20 cellular contexts compared by ENCODE assay signal in the genomic region with DNA sequence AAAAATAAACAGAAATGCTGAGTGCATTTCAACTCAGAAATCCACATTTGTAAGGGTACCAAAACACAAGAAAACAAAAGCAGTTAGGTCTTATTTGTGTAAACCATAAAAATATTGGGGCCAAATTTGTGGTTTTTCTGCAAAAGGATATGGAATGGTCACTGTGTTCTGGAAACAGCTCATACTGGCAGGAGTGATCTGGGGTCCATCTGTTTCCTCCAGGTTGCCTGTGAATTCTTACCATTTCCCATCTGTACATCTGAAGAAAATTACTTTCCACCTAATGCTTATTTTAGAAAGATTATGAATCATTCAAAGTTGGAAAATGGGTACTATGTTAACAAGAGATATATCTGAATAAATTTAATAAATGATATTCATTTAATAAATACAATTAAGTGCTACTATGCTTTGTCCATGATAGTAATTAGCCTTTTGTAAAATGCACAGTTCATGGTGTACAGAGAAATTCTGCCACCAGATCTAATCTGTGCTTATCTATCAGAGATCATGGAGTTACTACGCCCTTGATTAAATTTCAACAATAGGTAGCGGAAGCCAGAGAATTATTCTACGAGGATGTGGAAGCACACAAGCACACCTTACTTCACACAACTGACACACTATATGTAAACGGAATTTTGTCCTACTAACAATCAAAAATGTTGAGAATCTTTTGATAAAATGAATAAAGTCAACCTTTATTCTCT. TPM values are rescaled to one million over a fixed set of nuclear protein-coding genes. Genes with fewer than 3 reads are reported as not detected.
"Had no signal": no experiment of that assay in that cellular context is flagged by ENCODE, and none has a peak within 500 bp of the region (broad histone marks: within the 10 kb centered on the region; RNA-seq: fewer than 3 reads in every experiment).

No MANE protein-coding gene starts in this region.

- ATAC-seq: activated CD8-positive, alpha-beta T cell treated with anti-CD3 and anti-CD28 coated beads for 36 hours; body of pancreas; left colon; natural killer cell; stimulated activated naive B cell treated with anti-CD40 and anti-IgM and Interleukin-4, amounts not matched to agents 10 μg/mL and 1 μg/mL and 100 μg/mL, for 72 hours had no signal

- H3K4me3 Mint-ChIP-seq: activated B cell treated with CpG ODN at 0.5 μM for 24 hours; activated CD8-positive, alpha-beta T cell treated with anti-CD3 and anti-CD28 coated beads for 36 hours; activated naive CD8-positive, alpha-beta T cell; natural killer cell; stimulated activated naive B cell treated with anti-CD40 and anti-IgM and Interleukin-4, amounts not matched to agents 10 μg/mL and 1 μg/mL and 100 μg/mL, for 72 hours; T-helper 1 cell treated with Interleukin-12 subunit alpha and Interleukin-12 subunit beta and Interleukin-4 antibody, amounts not matched to agents 30 μg/mL and 1 μg/mL, for 36 hours had no signal

- DNase-seq: activated B cell treated with CpG ODN at 0.5 μM for 24 hours; activated CD4-positive, alpha-beta T cell treated with anti-CD3 and anti-CD28 coated beads for 48 hours; activated CD8-positive, alpha-beta memory T cell treated with anti-CD3 and anti-CD28 coated beads, Interleukin-2, amount 50 U/mL, for 4 hours; activated CD8-positive, alpha-beta T cell treated with anti-CD3 and anti-CD28 coated beads for 36 hours; activated gamma-delta T cell treated with Interleukin-2 at 50 U/mL for 16 hours; body of pancreas; central memory CD4-positive, alpha-beta T cell; left colon; mammary epithelial cell; natural killer cell; stimulated activated CD4-positive, alpha-beta T cell treated with anti-CD3 and anti-CD28 coated beads, Interleukin-15, amount 100 ng/mL, for 24 hours; stimulated activated CD4-positive, alpha-beta T cell treated with anti-CD3 and anti-CD28 coated beads, Interleukin-4, amount 100 ng/mL, for 1 hour; stimulated activated naive B cell treated with anti-CD40 and anti-IgM and Interleukin-4, amounts not matched to agents 10 μg/mL and 1 μg/mL and 100 μg/mL, for 72 hours; uterus had no signal

- H3K27me3 Mint-ChIP-seq: activated B cell treated with CpG ODN at 0.5 μM for 24 hours; activated CD8-positive, alpha-beta T cell treated with anti-CD3 and anti-CD28 coated beads for 36 hours; activated naive CD8-positive, alpha-beta T cell; stimulated activated naive B cell treated with anti-CD40 and anti-IgM and Interleukin-4, amounts not matched to agents 10 μg/mL and 1 μg/mL and 100 μg/mL, for 72 hours had no signal

- H3K4me1 Mint-ChIP-seq: activated B cell treated with CpG ODN at 0.5 μM for 24 hours had no signal

- H3K9me3 ChIP-seq: body of pancreas, esophagus muscularis mucosa, neutrophil, right atrium auricular region, tibial nerve, uterus had no signal

- H3K4me1 ChIP-seq: body of pancreas, uterus had no signal

- H3K27me3 ChIP-seq: body of pancreas, esophagus muscularis mucosa, neutrophil, right atrium auricular region, tibial nerve, uterus had no signal

- H3K36me3 ChIP-seq: neutrophil, uterus had no signal

- H3K36me3 Mint-ChIP-seq: natural killer cell had no signal

- H3K9me3 Mint-ChIP-seq: activated B cell treated with CpG ODN at 0.5 μM for 24 hours; activated CD8-positive, alpha-beta T cell treated with anti-CD3 and anti-CD28 coated beads for 36 hours; natural killer cell; stimulated activated naive B cell treated with anti-CD40 and anti-IgM and Interleukin-4, amounts not matched to agents 10 μg/mL and 1 μg/mL and 100 μg/mL, for 72 hours; T-helper 1 cell treated with Interleukin-12 subunit alpha and Interleukin-12 subunit beta and Interleukin-4 antibody, amounts not matched to agents 30 μg/mL and 1 μg/mL, for 36 hours had no signal

- H3K27ac ChIP-seq: body of pancreas, esophagus muscularis mucosa, neutrophil, uterus had no signal

- H3K4me3 ChIP-seq: body of pancreas, esophagus muscularis mucosa, right atrium auricular region, uterus had no signal

- H3K27ac Mint-ChIP-seq: activated B cell treated with CpG ODN at 0.5 μM for 24 hours; activated CD8-positive, alpha-beta T cell treated with anti-CD3 and anti-CD28 coated beads for 36 hours; activated naive CD8-positive, alpha-beta T cell; natural killer cell; stimulated activated naive B cell treated with anti-CD40 and anti-IgM and Interleukin-4, amounts not matched to agents 10 μg/mL and 1 μg/mL and 100 μg/mL, for 72 hours; T-helper 1 cell treated with Interleukin-12 subunit alpha and Interleukin-12 subunit beta and Interleukin-4 antibody, amounts not matched to agents 30 μg/mL and 1 μg/mL, for 36 hours had no signal

RNA-seq across cellular contexts. Expression of a gene that starts 36.5 kb away (rescaled TPM):
- total RNA-seq: activated B cell treated with CpG ODN at 0.5 μM for 24 hours; activated CD8-positive, alpha-beta T cell treated with anti-CD3 and anti-CD28 coated beads for 36 hours; right atrium auricular region had no signal
